ENCODE assay signal across 8 cellular contexts in the genomic region with DNA sequence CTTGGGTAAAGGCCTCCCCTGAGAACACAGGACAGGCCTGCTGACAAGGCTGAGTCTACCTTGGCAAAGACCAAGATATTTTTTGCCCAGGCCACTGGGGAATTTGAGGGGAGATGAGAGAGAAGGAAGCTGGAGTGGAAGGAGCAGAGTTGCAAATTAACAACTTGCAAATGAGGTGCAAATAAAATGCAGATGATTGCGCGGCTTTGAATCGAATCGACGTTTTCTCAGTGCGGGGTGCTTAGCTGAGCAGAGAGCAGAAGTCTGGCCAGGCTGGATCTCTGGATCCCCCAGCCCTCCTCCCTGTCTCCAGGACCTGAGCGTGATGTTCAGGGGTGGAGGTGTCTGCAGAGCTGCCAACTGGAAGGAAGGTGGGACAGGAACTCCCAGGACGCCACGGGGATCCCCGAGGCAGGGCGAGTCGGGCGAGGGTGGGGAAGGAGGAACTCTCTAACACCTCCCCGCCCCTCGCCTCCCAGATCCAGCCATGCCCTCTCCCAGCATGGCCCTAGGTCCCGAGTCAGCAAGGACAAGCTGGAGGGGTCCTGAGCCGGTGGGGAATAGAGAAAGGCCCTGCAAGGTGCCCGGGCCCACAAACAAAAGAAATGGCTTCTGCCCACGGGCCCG. TPM values are rescaled to one million over a fixed set of nuclear protein-coding genes. Genes with fewer than 3 reads are reported as not detected.
DNase-seq lines count a peak whose midpoint lies in the region; ATAC-seq, FAIRE-seq and TF ChIP-seq lines count a peak whose summit lies in the region.

No MANE protein-coding gene starts in this region.

- peaks cover 4% of the 10 kb centered on the region for H4K20me1 ChIP-seq in astrocyte (ENCODE audit: insufficient read depth, low read length)

- ATAC-seq in HG03139 (IDR thresholded peaks at IDR 0.05; ENCODE audit: unreplicated experiment) (peak; percentile 13), left colon (peak; percentile 61), HG03469 (IDR thresholded peaks at IDR 0.05; ENCODE audit: unreplicated experiment) (no peak), GM21390 (IDR thresholded peaks at IDR 0.05; ENCODE audit: unreplicated experiment) (no peak)

- DNase-seq in GM13977 (ENCODE audit: low spot score) = peak; percentile 29
- DNase-seq in astrocyte (ENCODE audit: low read depth) = no peak
- peak; percentile 68 to 71 for DNase-seq in left colon
- no peak for DNase-seq in NCI-H2081 treated with DMSO at 0.1 percent for 48 hours (lab: John Stamatoyannopoulos, UW)

- peak overlapping the region; percentile 75 for H3K4me3 Mint-ChIP-seq in astrocyte (ENCODE audit: unreplicated experiment)

- H3K36me3 ChIP-seq in astrocyte (ENCODE audit: insufficient read depth, low read length) (no peaks in the 10 kb centered on the region), subcutaneous abdominal adipose tissue (ENCODE audit: control insufficient read depth in 5 of 5, insufficient read depth in 5 of 5, low read length in 5 of 5) (no peaks in the 10 kb centered on the region)

- no peak overlapping the region for H3K27ac Mint-ChIP-seq in astrocyte (ENCODE audit: unreplicated experiment)

- H3K27me3 ChIP-seq in astrocyte (ENCODE audit: insufficient read depth, low read length) (peaks cover 21% of the 10 kb centered on the region), subcutaneous abdominal adipose tissue (ENCODE audit: control insufficient read depth in 5 of 5, insufficient read depth in 4 of 5, low read length in 5 of 5) (peaks cover 0 to 10% (median 2%) of the 10 kb centered on the region in 5 donors)

- no peak for FAIRE-seq in astrocyte (lab: Jason Lieb, UNC)

- no peak for TF ChIP-seq CTCF in GM13977 (IDR thresholded peaks at IDR 0.05; ENCODE audit: extremely low read depth, insufficient read depth, missing control alignments)
- TF ChIP-seq CTCF in astrocyte (IDR thresholded peaks at IDR 0.05; ENCODE audit: insufficient read depth, low read depth, low read length) = no peak

- H3K4me1 ChIP-seq in astrocyte (ENCODE audit: insufficient read depth, low read length) = no peaks in the 10 kb centered on the region
- peaks cover 0 to 22% (median 17%) of the 10 kb centered on the region in 5 donors for H3K4me1 ChIP-seq in subcutaneous abdominal adipose tissue (ENCODE audit: control insufficient read depth in 5 of 5, insufficient read depth in 5 of 5, low read length in 5 of 5)

- H3K9ac ChIP-seq in astrocyte (ENCODE audit: low read length) (peak overlapping the region; percentile 74), subcutaneous abdominal adipose tissue (ENCODE audit: low read length in 5 of 5) (peak overlapping the region in 4 of 5 donors; percentile 71 to 86 (median 76))

- in situ Hi-C loops in GM13977 (cut with MboI; ENCODE audit: low pct_unique_long_range_greater_than_20kb, low sequenced_read_pairs, unreplicated experiment) = no loop called here

- H2AFZ ChIP-seq in astrocyte (ENCODE audit: low read depth, low read length) = peak overlapping the region; percentile 91

- H3K27ac ChIP-seq in astrocyte (ENCODE audit: low read depth, low read length) (no peak overlapping the region), subcutaneous abdominal adipose tissue (ENCODE audit: low read depth, low read length) (no peak overlapping the region)

- H3K4me2 ChIP-seq in astrocyte (ENCODE audit: low read length) = peak overlapping the region; percentile 99

- H3K9me3 ChIP-seq in astrocyte (ENCODE audit: insufficient read depth, low read depth, low read length) (no peaks in the 10 kb centered on the region), subcutaneous abdominal adipose tissue (ENCODE audit: control insufficient read depth in 5 of 5, low read length in 5 of 5) (no peaks in the 10 kb centered on the region)

- no peaks in the 10 kb centered on the region for H3K36me3 Mint-ChIP-seq in astrocyte (ENCODE audit: low read depth, unreplicated experiment)

- intact Hi-C loops in left colon (cut with DNase I, micrococcal nuclease) = no loop called here

- H3K9me3 Mint-ChIP-seq in astrocyte (ENCODE audit: unreplicated experiment) = peaks cover 2% of the 10 kb centered on the region

- H3K4me3 ChIP-seq in astrocyte (ENCODE audit: insufficient read depth, low read depth, low read length) = peak overlapping the region; percentile 58
- H3K4me3 ChIP-seq in subcutaneous abdominal adipose tissue (ENCODE audit: low read depth in 1 of 5, low read length in 5 of 5) = peak overlapping the region; percentile 53 to 82 (median 73)

- H3K4me1 Mint-ChIP-seq in astrocyte (ENCODE audit: low read depth, unreplicated experiment) = peaks cover 2% of the 10 kb centered on the region

- H3K79me2 ChIP-seq in astrocyte (ENCODE audit: insufficient read depth, low read length) = no peaks in the 10 kb centered on the region

- H3K27me3 Mint-ChIP-seq in astrocyte (ENCODE audit: low read depth, unreplicated experiment) = peaks cover 62% of the 10 kb centered on the region

RNA-seq across cellular contexts. Expression of gene CARMIL3, which starts 0.5 kb away (rescaled TPM):
- 0.34 and 0.38 TPM in 2 replicates for total RNA-seq in astrocyte
- 1 to 10 TPM; 1.1 to 3.4 TPM for total RNA-seq in left colon

RNA-seq across cellular contexts. Expression of gene CPNE6, which starts 20.1 kb away (rescaled TPM):
- total RNA-seq in astrocyte (not detected in 2 replicates), left colon (under 1 TPM; 0.28 to 0.31 TPM)

RNA-seq across cellular contexts. Expression of gene PCK2, which starts 42.8 kb away (rescaled TPM):
- 73.8 and 101 TPM in 2 replicates for total RNA-seq in astrocyte
- 100 to 1,000 TPM; 150 to 223 TPM for total RNA-seq in left colon

Comparison
In these comparisons a context has a peak if more than half of its experiments do, and no peak if none do; other contexts are left out.
1. DNase-seq: peak in GM13977 (single experiment) and left colon (2 of 2); none in astrocyte (single experiment) and NCI-H2081 treated with DMSO at 0.1 percent for 48 hours (single experiment).
2. ATAC-seq: peak in HG03139 (single experiment) and left colon (single experiment); none in HG03469 (single experiment) and GM21390 (single experiment).